In genomic region chr3:86974177-86974576, GRCh38 we compare ENCODE assay signal across 5 cellular contexts. TPM values are rescaled to one million over a fixed set of nuclear protein-coding genes. Genes with fewer than 3 reads are reported as not detected.
"Had no signal": no experiment of that assay in that cellular context is flagged by ENCODE, and none has a peak within 500 bp of the region (broad histone marks: within the 10 kb centered on the region; RNA-seq: fewer than 3 reads in every experiment).

No MANE protein-coding gene starts in this region.

RNA-seq across cellular contexts. Expression of gene VGLL3, which starts 16.8 kb away (rescaled TPM):
- total RNA-seq: activated CD4-positive, alpha-beta memory T cell treated with anti-CD3 and anti-CD28 coated beads, Interleukin-2, amount 10 ng/mL, durations not matched to agents 7 days and 5 days; activated CD8-positive, alpha-beta memory T cell treated with anti-CD3 and anti-CD28 coated beads, Interleukin-2, amount 10 ng/mL, durations not matched to agents 7 days and 5 days; OCI-LY7; T-helper 1 cell treated with Interleukin-12 subunit alpha and Interleukin-12 subunit beta and Interleukin-4 antibody, amounts not matched to agents 30 ng/mL and 1 ng/mL, for 36 hours; T-helper 2 cell treated with Interferon-gamma antibody and Interleukin-4, amounts not matched to agents 100 ng/mL and 5 ng/mL, for 36 hours had no signal
